ENCODE assay signal across 19 cellular contexts in the genomic region with DNA sequence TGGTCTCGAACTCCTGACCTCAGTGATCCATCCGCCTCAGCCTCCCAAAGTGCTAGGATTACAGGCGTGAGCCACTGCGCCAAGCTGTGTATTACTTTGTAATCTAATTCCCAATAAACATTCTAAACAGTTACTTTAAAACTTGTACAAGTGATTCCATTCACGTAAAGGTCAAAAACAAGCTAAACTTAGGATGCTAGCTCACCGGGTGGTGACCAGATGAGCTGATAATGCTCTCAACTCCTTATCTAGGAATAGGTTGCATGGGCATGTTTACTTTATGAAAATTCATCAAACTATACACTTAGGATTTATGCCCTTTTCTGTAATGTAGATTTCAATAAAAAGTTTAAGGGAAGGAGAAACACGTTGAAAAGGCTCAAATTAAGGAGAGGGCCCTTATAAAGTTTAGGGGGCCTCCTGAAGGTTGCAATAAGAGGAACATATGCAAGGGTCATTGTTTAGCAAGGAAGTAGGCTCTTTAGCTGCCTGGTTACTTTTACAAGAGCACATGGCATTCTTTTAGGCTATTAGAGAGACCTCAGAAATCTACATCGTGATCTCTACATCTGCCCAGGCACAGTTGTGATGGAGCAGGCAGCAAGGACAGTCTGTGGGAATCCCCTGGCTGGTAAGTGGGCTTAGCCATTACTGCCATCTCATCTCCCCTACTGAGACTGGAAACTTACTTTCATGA. TPM values are rescaled to one million over a fixed set of nuclear protein-coding genes. Genes with fewer than 3 reads are reported as not detected.
DNase-seq lines count a peak whose midpoint lies in the region; ATAC-seq and TF ChIP-seq lines count a peak whose summit lies in the region.
"Had no signal": no experiment of that assay in that cellular context is flagged by ENCODE, and none has a peak within 500 bp of the region (broad histone marks: within the 10 kb centered on the region; RNA-seq: fewer than 3 reads in every experiment).

No MANE protein-coding gene starts in this region.

- POLR2A ChIA-PET in PC-3 (lab: Charles Lee; ENCODE audit: unreplicated experiment): no interaction called here

- TF ChIP-seq POLR2A in NB4 (IDR thresholded peaks at IDR 0.05; ENCODE audit: extremely low read depth, insufficient read length): no peak

- no peak overlapping the region for H3K4me2 ChIP-seq in PC-3 (ENCODE audit: low read length)

- CTCF ChIA-PET in PC-3 (lab: Charles Lee): no interaction called here

- no peak for TF ChIP-seq CTCF in NB4 (IDR thresholded peaks at IDR 0.05; ENCODE audit: low read depth, low read length)
- TF ChIP-seq CTCF in chondrocyte (IDR thresholded peaks at IDR 0.05): no peak
- no peak for TF ChIP-seq CTCF in PC-3 (conservative IDR thresholded peaks at IDR 0.05; ENCODE audit: low read depth, low read length)

- H3K27ac Mint-ChIP-seq in activated T-cell treated with anti-CD3 and anti-CD28 coated beads, Interleukin-2, amount 50 U/mL, for 72 hours: peak overlapping the region; percentile 58
- peak overlapping the region; percentile 8 for H3K27ac Mint-ChIP-seq in chondrocyte (ENCODE audit: unreplicated experiment)
- H3K27ac Mint-ChIP-seq in stimulated activated naive CD8-positive, alpha-beta T cell treated with anti-CD3 and anti-CD28 coated beads, Interleukin-15, amount 100 ng/mL, for 72 hours: peak overlapping the region in 1 of 2 donors; percentile 90

- H3K36me3 ChIP-seq in PC-3 (ENCODE audit: low read depth, low read length): peaks cover 18% of the 10 kb centered on the region
- H3K36me3 ChIP-seq: prostate gland had no signal

- H3K9me2 ChIP-seq in PC-3 (replicated peaks; ENCODE audit: low read length): no peaks in the 10 kb centered on the region

- peaks cover 71% of the 10 kb centered on the region for H3K4me1 Mint-ChIP-seq in activated T-cell treated with anti-CD3 and anti-CD28 coated beads, Interleukin-2, amount 50 U/mL, for 72 hours (ENCODE audit: low read depth)
- H3K4me1 Mint-ChIP-seq in chondrocyte (ENCODE audit: low read depth): peaks cover 47% of the 10 kb centered on the region
- H3K4me1 Mint-ChIP-seq in stimulated activated naive CD8-positive, alpha-beta T cell treated with anti-CD3 and anti-CD28 coated beads, Interleukin-15, amount 100 ng/mL, for 72 hours: peaks cover 89% of the 10 kb centered on the region

- H3K9ac ChIP-seq in PC-3 (ENCODE audit: low read length): no peak overlapping the region

- no TSS peak for BruUV-seq in PC-3 (replicated peaks; lab: Mats Ljungman, UMichigan)

- H3K27me3 ChIP-seq in PC-3 (ENCODE audit: low read length): no peaks in the 10 kb centered on the region
- H3K27me3 ChIP-seq: Peyer's patch, testis had no signal

- H4K20me1 ChIP-seq in PC-3 (ENCODE audit: low read length): 0 out of 2 replicates have a peak, but pooled peaks cover 3% of the 10 kb centered on the region

- no peak overlapping the region for H3K27ac ChIP-seq in PC-3 (ENCODE audit: low read length)
- H3K27ac ChIP-seq: prostate gland, testis had no signal

- H3K79me2 ChIP-seq in PC-3 (ENCODE audit: low read length): peaks cover 15% of the 10 kb centered on the region

- peaks cover 0 to under 1% of the 10 kb centered on the region in 2 donors for H3K9me3 Mint-ChIP-seq in activated T-cell treated with anti-CD3 and anti-CD28 coated beads, Interleukin-2, amount 50 U/mL, for 72 hours
- H3K9me3 Mint-ChIP-seq in chondrocyte (ENCODE audit: low read depth): peaks cover under 1% of the 10 kb centered on the region
- H3K9me3 Mint-ChIP-seq in stimulated activated naive CD8-positive, alpha-beta T cell treated with anti-CD3 and anti-CD28 coated beads, Interleukin-15, amount 100 ng/mL, for 72 hours: peaks cover 2 to 3% of the 10 kb centered on the region in 2 donors

- no peaks in the 10 kb centered on the region for H3K9me3 ChIP-seq in PC-3 (ENCODE audit: low read length)
- H3K9me3 ChIP-seq: mucosa of descending colon, Peyer's patch, prostate gland, testis had no signal

- intact Hi-C loops in PC-3 (cut with micrococcal nuclease): no loop called here

- H3F3A ChIP-seq in PC-3 (ENCODE audit: low read length, unreplicated experiment): no peaks in the 10 kb centered on the region

- H3K4me1 ChIP-seq in PC-3 (ENCODE audit: insufficient read depth, low read length): no peaks in the 10 kb centered on the region
- H3K4me1 ChIP-seq: prostate gland, testis had no signal

- no peak for ATAC-seq in activated T-cell treated with anti-CD3 and anti-CD28 coated beads, Interleukin-2, amount 50 U/mL, for 72 hours (replicated peaks in 1 of 2)
- ATAC-seq in stimulated activated naive CD8-positive, alpha-beta T cell treated with anti-CD3 and anti-CD28 coated beads, Interleukin-15, amount 100 ng/mL, for 72 hours: peak; percentile 57
- ATAC-seq in PC-3 (no peak), GM19467 (IDR thresholded peaks at IDR 0.05; ENCODE audit: unreplicated experiment) (no peak)
- ATAC-seq: mucosa of descending colon had no signal

- H3K4me3 ChIP-seq in NB4 (ENCODE audit: low read depth, low read length): no peak overlapping the region
- H3K4me3 ChIP-seq in PC-3 (ENCODE audit: low read length): no peak overlapping the region
- H3K4me3 ChIP-seq: mucosa of descending colon, Peyer's patch, prostate gland, testis had no signal

- H3K4me3 Mint-ChIP-seq in activated T-cell treated with anti-CD3 and anti-CD28 coated beads, Interleukin-2, amount 50 U/mL, for 72 hours: peak overlapping the region in 1 of 2 donors; percentile 22
- no peak overlapping the region for H3K4me3 Mint-ChIP-seq in chondrocyte (ENCODE audit: unreplicated experiment)
- peak overlapping the region; percentile 45 to 55 for H3K4me3 Mint-ChIP-seq in stimulated activated naive CD8-positive, alpha-beta T cell treated with anti-CD3 and anti-CD28 coated beads, Interleukin-15, amount 100 ng/mL, for 72 hours

- no peak overlapping the region for H2AFZ ChIP-seq in PC-3 (ENCODE audit: low read length)

- no peaks in the 10 kb centered on the region for H3K27me3 Mint-ChIP-seq in activated T-cell treated with anti-CD3 and anti-CD28 coated beads, Interleukin-2, amount 50 U/mL, for 72 hours (ENCODE audit: low read depth)
- no peaks in the 10 kb centered on the region for H3K27me3 Mint-ChIP-seq in chondrocyte (ENCODE audit: low read depth)
- no peaks in the 10 kb centered on the region for H3K27me3 Mint-ChIP-seq in stimulated activated naive CD8-positive, alpha-beta T cell treated with anti-CD3 and anti-CD28 coated beads, Interleukin-15, amount 100 ng/mL, for 72 hours

- no peak for DNase-seq in activated T-cell treated with anti-CD3 and anti-CD28 coated beads, Interleukin-2, amount 50 U/mL, for 72 hours
- DNase-seq in activated T-cell treated with anti-CD3 and anti-CD28 coated beads, Interleukin-2, amount 50 U/mL, for 1 hour: no peak
- peak; percentile 42 for DNase-seq in NB4 (ENCODE audit: low read depth)
- no peak for DNase-seq in chondrocyte (ENCODE audit: low spot score)
- DNase-seq in stimulated activated naive CD8-positive, alpha-beta T cell treated with anti-CD3 and anti-CD28 coated beads, Interleukin-15, amount 100 ng/mL, for 72 hours: no peak
- DNase-seq in PC-3: no peak
- DNase-seq in NCI-H2227 (lab: John Stamatoyannopoulos, UW; ENCODE audit: unreplicated experiment): no peak
- DNase-seq: activated CD4-positive, alpha-beta T cell treated with anti-CD3 and anti-CD28 coated beads for 1 hour; AML-193; cerebellar nuclear complex; DMS79 treated with DMSO at 0.1 percent for 48 hours; glutamatergic neuron; kidney; mucosa of descending colon; NCI-H1092; Peyer's patch; testis had no signal

- peaks cover 6 to 25% of the 10 kb centered on the region in 2 donors for H3K36me3 Mint-ChIP-seq in activated T-cell treated with anti-CD3 and anti-CD28 coated beads, Interleukin-2, amount 50 U/mL, for 72 hours (ENCODE audit: insufficient read depth in 2 of 2)
- peaks cover 19% of the 10 kb centered on the region for H3K36me3 Mint-ChIP-seq in chondrocyte (ENCODE audit: low read depth)

RNA-seq across cellular contexts. Expression of gene CDR2, which starts 13.3 kb away (rescaled TPM):
- 10 to 100 TPM; 50.0 to 57.2 TPM for total RNA-seq in activated T-cell treated with anti-CD3 and anti-CD28 coated beads, Interleukin-2, amount 50 U/mL, for 72 hours
- total RNA-seq in chondrocyte (42.9 to 49.4 TPM (median 46.1 TPM) in 3 replicates), PC-3 (2014; rRNA removed) (14.1 and 14.7 TPM in 2 replicates)
